In the genomic region with DNA sequence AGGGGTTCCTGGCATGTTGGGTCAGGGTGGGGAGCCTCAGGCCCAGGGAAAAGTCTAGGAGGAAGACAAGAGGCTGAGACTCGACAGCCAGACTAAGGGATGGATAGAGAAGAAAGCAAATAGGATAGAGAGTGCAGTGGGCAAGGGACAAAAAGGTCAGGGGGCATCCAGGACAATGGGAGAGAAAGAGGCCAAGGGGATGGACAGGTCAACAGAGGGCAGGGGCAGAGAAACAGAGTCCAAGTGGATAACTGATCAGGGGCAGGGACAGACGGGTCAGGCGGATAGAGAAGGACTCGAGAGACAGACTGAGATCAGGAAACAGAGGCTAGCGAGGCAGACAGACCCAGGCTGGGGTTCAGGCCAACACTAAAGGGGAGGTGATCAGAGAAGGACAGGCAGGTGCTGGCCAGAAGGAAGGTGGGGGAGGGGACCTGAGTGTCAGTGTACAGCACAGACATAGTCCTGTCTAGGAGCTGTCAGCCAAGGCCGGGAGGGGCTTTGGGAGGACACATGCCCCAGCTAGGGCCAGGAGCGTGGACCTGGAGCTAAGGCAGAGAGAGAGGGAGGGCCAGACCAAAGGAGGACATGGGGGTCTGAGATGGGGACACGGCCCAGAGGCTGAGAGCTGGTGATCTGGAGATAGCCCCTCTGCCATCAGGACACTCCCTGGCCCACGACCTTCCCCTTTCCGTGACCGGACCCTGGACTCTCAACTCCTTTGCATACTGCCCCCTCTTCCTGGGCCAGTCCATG, we compare ENCODE assay signal across 1 cellular context.
TF ChIP-seq lines count a peak whose summit lies in the region.

No MANE protein-coding gene starts in this region.

TF ChIP-seq in WTC11, 78 proteins besides CTCF, POLR2A, EP300 and RAD21:
- TF ChIP-seq ZNF138 (CRISPR knock-in tag; conservative IDR thresholded peaks at IDR 0.05) = no peak
- TF ChIP-seq, protein P1, sequence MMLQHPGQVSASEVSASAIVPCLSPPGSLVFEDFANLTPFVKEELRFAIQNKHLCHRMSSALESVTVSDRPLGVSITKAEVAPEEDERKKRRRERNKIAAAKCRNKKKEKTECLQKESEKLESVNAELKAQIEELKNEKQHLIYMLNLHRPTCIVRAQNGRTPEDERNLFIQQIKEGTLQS (CRISPR knock-in tag; conservative IDR thresholded peaks at IDR 0.05) = no peak
- no peak for TF ChIP-seq GRHL2 (CRISPR knock-in tag; IDR thresholded peaks at IDR 0.05; ENCODE audit: insufficient replicate concordance, severe bottlenecking)
- TF ChIP-seq, protein P2, sequence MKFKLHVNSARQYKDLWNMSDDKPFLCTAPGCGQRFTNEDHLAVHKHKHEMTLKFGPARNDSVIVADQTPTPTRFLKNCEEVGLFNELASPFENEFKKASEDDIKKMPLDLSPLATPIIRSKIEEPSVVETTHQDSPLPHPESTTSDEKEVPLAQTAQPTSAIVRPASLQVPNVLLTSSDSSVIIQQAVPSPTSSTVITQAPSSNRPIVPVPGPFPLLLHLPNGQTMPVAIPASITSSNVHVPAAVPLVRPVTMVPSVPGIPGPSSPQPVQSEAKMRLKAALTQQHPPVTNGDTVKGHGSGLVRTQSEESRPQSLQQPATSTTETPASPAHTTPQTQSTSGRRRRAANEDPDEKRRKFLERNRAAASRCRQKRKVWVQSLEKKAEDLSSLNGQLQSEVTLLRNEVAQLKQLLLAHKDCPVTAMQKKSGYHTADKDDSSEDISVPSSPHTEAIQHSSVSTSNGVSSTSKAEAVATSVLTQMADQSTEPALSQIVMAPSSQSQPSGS (CRISPR knock-in tag; IDR thresholded peaks at IDR 0.05; ENCODE audit: borderline replicate concordance, low read depth) = no peak
- TF ChIP-seq HMGA2 (CRISPR knock-in tag; IDR thresholded peaks at IDR 0.05) = no peak
- TF ChIP-seq, protein P3, sequence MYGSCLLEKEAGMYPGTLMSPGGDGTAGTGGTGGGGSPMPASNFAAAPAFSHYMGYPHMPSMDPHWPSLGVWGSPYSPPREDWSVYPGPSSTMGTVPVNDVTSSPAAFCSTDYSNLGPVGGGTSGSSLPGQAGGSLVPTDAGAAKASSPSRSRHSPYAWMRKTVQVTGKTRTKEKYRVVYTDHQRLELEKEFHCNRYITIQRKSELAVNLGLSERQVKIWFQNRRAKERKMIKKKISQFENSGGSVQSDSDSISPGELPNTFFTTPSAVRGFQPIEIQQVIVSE (CRISPR knock-in tag; IDR thresholded peaks at IDR 0.05; ENCODE audit: borderline replicate concordance) = no peak
- TF ChIP-seq JUN (CRISPR knock-in tag; IDR thresholded peaks at IDR 0.05) = no peak
- TF ChIP-seq, protein P4, sequence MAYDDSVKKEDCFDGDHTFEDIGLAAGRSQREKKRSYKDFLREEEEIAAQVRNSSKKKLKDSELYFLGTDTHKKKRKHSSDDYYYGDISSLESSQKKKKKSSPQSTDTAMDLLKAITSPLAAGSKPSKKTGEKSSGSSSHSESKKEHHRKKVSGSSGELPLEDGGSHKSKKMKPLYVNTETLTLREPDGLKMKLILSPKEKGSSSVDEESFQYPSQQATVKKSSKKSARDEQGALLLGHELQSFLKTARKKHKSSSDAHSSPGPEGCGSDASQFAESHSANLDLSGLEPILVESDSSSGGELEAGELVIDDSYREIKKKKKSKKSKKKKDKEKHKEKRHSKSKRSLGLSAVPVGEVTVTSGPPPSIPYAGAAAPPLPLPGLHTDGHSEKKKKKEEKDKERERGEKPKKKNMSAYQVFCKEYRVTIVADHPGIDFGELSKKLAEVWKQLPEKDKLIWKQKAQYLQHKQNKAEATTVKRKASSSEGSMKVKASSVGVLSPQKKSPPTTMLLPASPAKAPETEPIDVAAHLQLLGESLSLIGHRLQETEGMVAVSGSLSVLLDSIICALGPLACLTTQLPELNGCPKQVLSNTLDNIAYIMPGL (CRISPR knock-in tag; IDR thresholded peaks at IDR 0.05) = no peak
- TF ChIP-seq CREB1 (CRISPR knock-in tag; IDR thresholded peaks at IDR 0.05) = no peak
- TF ChIP-seq NFYB (CRISPR knock-in tag; conservative IDR thresholded peaks at IDR 0.05; ENCODE audit: low read depth) = no peak
- TF ChIP-seq, protein P5, sequence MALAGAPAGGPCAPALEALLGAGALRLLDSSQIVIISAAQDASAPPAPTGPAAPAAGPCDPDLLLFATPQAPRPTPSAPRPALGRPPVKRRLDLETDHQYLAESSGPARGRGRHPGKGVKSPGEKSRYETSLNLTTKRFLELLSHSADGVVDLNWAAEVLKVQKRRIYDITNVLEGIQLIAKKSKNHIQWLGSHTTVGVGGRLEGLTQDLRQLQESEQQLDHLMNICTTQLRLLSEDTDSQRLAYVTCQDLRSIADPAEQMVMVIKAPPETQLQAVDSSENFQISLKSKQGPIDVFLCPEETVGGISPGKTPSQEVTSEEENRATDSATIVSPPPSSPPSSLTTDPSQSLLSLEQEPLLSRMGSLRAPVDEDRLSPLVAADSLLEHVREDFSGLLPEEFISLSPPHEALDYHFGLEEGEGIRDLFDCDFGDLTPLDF (CRISPR knock-in tag; IDR thresholded peaks at IDR 0.05) = no peak
- TF ChIP-seq ZNF263 (CRISPR knock-in tag; IDR thresholded peaks at IDR 0.05; ENCODE audit: low read depth) = no peak
- no peak for TF ChIP-seq ESRRA (CRISPR knock-in tag; IDR thresholded peaks at IDR 0.05; ENCODE audit: borderline replicate concordance)
- no peak for TF ChIP-seq GABPB1 (CRISPR knock-in tag; IDR thresholded peaks at IDR 0.05)
- TF ChIP-seq, protein P6, sequence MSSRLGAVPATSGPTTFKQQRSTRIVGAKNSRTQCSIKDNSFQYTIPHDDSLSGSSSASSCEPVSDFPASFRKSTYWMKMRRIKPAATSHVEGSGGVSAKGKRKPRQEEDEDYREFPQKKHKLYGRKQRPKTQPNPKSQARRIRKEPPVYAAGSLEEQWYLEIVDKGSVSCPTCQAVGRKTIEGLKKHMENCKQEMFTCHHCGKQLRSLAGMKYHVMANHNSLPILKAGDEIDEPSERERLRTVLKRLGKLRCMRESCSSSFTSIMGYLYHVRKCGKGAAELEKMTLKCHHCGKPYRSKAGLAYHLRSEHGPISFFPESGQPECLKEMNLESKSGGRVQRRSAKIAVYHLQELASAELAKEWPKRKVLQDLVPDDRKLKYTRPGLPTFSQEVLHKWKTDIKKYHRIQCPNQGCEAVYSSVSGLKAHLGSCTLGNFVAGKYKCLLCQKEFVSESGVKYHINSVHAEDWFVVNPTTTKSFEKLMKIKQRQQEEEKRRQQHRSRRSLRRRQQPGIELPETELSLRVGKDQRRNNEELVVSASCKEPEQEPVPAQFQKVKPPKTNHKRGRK (CRISPR knock-in tag; IDR thresholded peaks at IDR 0.05; ENCODE audit: borderline replicate concordance) = no peak
- no peak for TF ChIP-seq ZNF317 (CRISPR knock-in tag; IDR thresholded peaks at IDR 0.05; ENCODE audit: borderline replicate concordance, low read depth)
